In genomic region chr1:50369830-50370229, GRCh38 we compare ENCODE assay signal across 12 cellular contexts. TPM values are rescaled to one million over a fixed set of nuclear protein-coding genes. Genes with fewer than 3 reads are reported as not detected.
A peak's percentile ranks its signal among the peaks of the same experiment; 100 is the strongest.
DNase-seq lines count a peak whose midpoint lies in the region; ATAC-seq and TF ChIP-seq lines count a peak whose summit lies in the region.
"Had no signal": no experiment of that assay in that cellular context is flagged by ENCODE, and none has a peak within 500 bp of the region (broad histone marks: within the 10 kb centered on the region; RNA-seq: fewer than 3 reads in every experiment).

No MANE protein-coding gene starts in this region.

- peak; percentile 36 for DNase-seq in DMS153 treated with DMSO at 0.1 percent for 48 hours (lab: John Stamatoyannopoulos, UW; ENCODE audit: unreplicated experiment)
- DNase-seq in HT-29 (ENCODE audit: low spot score) = peak; percentile 33
- peak; percentile 22 for DNase-seq in RPMI8226
- no peak for DNase-seq in fibroblast of villous mesenchyme (ENCODE audit: low read depth)
- no peak for DNase-seq in middle frontal gyrus (ENCODE audit: extremely low spot score, low spot score)
- DNase-seq in activated CD4-positive, CD25-positive, alpha-beta regulatory T cell (lab: John Stamatoyannopoulos, UW) = no peak
- DNase-seq: activated CD8-positive, alpha-beta T cell treated with anti-CD3 and anti-CD28 coated beads for 36 hours; NCI-H1930; psoas muscle; transverse colon had no signal

- ATAC-seq in HG02588 (IDR thresholded peaks at IDR 0.05; ENCODE audit: unreplicated experiment) = no peak
- ATAC-seq in HG03196 (IDR thresholded peaks at IDR 0.05; ENCODE audit: unreplicated experiment) = no peak
- ATAC-seq: activated CD8-positive, alpha-beta T cell treated with anti-CD3 and anti-CD28 coated beads for 36 hours; psoas muscle had no signal

- TF ChIP-seq CTCF in fibroblast of villous mesenchyme (IDR thresholded peaks at IDR 0.05; ENCODE audit: insufficient read depth, low read depth, low read length) = peak; percentile 34

- no peak overlapping the region for H3K4me3 ChIP-seq in fibroblast of villous mesenchyme (ENCODE audit: low read depth, low read length)
- H3K4me3 ChIP-seq: psoas muscle, transverse colon had no signal

RNA-seq across cellular contexts. Expression of gene DMRTA2, which starts 53.4 kb away (rescaled TPM):
- total RNA-seq in HT-29 (2014; rRNA removed; shearing (Covaris generic)) = not detected in 2 replicates
- total RNA-seq in fibroblast of villous mesenchyme = 0.32 and 1.3 TPM in 2 replicates
- total RNA-seq: activated CD8-positive, alpha-beta T cell treated with anti-CD3 and anti-CD28 coated beads for 36 hours; psoas muscle; transverse colon had no signal

Comparison
In these comparisons a context has a peak if more than half of its experiments do, and no peak if none do; other contexts are left out.
1. DNase-seq: peak in DMS153 treated with DMSO at 0.1 percent for 48 hours (single experiment), HT-29 (single experiment) and RPMI8226 (single experiment); none in fibroblast of villous mesenchyme (single experiment), middle frontal gyrus (single experiment) and activated CD4-positive, CD25-positive, alpha-beta regulatory T cell (0 of 4).